1 cellular context compared by ENCODE assay signal in genomic region chr1:228457396-228458176, GRCh38.
TF ChIP-seq lines count a peak whose summit lies in the region.

No MANE protein-coding gene starts in this region.

TF ChIP-seq in K562, 482 proteins besides CTCF, POLR2A, EP300 and RAD21 (continued from another document and continues in another):
- TF ChIP-seq THRB (CRISPR knock-in tag; conservative IDR thresholded peaks at IDR 0.05) (no peak), HOXB6 (CRISPR knock-in tag; IDR thresholded peaks at IDR 0.05; ENCODE audit: borderline replicate concordance) (no peak), TAF7 (tag; IDR thresholded peaks at IDR 0.05) (peak; percentile 88), MNT (conservative IDR thresholded peaks at IDR 0.05) (peak; percentile 96 to 98), RBBP5 (IDR thresholded peaks at IDR 0.05; ENCODE audit: borderline replicate concordance, insufficient read depth, low read length, poor library complexity, severe bottlenecking) (peak; percentile 86), MEF2D (tag; conservative IDR thresholded peaks at IDR 0.05; ENCODE audit: low read depth) (no peak; the same call in 1 of the 2 replicates), HEY1 (CRISPR knock-in tag; IDR thresholded peaks at IDR 0.05; ENCODE audit: borderline replicate concordance) (peak; percentile 78; the same call in 1 of the 2 replicates), TEAD4 (IDR thresholded peaks at IDR 0.05; ENCODE audit: low read length) (peak; percentile 30; the same call in 1 of the 2 replicates), TEAD4 (CRISPR knock-in tag; IDR thresholded peaks at IDR 0.05; ENCODE audit: borderline replicate concordance) (peak; percentile 5; the same call in 1 of the 2 replicates), AFF4 (CRISPR knock-in tag; IDR thresholded peaks at IDR 0.05) (peak; percentile 97), ZNF740 (CRISPR knock-in tag; IDR thresholded peaks at IDR 0.05) (peak; percentile 86), ZNF740 (tag; IDR thresholded peaks at IDR 0.05) (no peak), ZBTB8A (IDR thresholded peaks at IDR 0.05; ENCODE audit: partially characterized antibody) (no peak), ELF1 (tag; IDR thresholded peaks at IDR 0.05) (no peak), ZNF395 (CRISPR knock-in tag; IDR thresholded peaks at IDR 0.05) (peak; percentile 96), GABPB2 (CRISPR knock-in tag; conservative IDR thresholded peaks at IDR 0.05) (no peak), TFE3 (CRISPR knock-in tag; IDR thresholded peaks at IDR 0.05) (peak; percentile 49), ZNF318 (IDR thresholded peaks at IDR 0.05; ENCODE audit: borderline replicate concordance in 1 of 2, low read depth in 1 of 2) (no peak), ELF4 (CRISPR knock-in tag; IDR thresholded peaks at IDR 0.05) (no peak), STAT5A (IDR thresholded peaks at IDR 0.05; ENCODE audit: borderline replicate concordance, low read length) (0 out of 2 replicates have a peak, but pooled peaks have one; percentile 41), ILK (tag; IDR thresholded peaks at IDR 0.05; ENCODE audit: borderline replicate concordance, low read depth) (no peak), ZBTB11 (CRISPR knock-in tag; IDR thresholded peaks at IDR 0.05) (peak in 1 of 3 experiments; percentile 61; a peak in 2 of 6 replicates), MAX (CRISPR knock-in tag; IDR thresholded peaks at IDR 0.05) (peak; percentile 94), ARID3A (IDR thresholded peaks at IDR 0.05; ENCODE audit: borderline replicate concordance, low read depth, low read length) (no peak), TAF9B (IDR thresholded peaks at IDR 0.05; ENCODE audit: partially characterized antibody) (peak; percentile 86), PHB2 (IDR thresholded peaks at IDR 0.05; ENCODE audit: low read depth) (no peak)
